Comparison of ENCODE assay signal across 1 cellular context in genomic region chr17:6483507-6483906, GRCh38.
TF ChIP-seq lines count a peak whose summit lies in the region.

No MANE protein-coding gene starts in this region.

TF ChIP-seq in H1, 55 proteins besides CTCF, POLR2A, EP300 and RAD21:
- TF ChIP-seq USF2 (IDR thresholded peaks at IDR 0.05; ENCODE audit: low read length) (no peak), ASH2L (IDR thresholded peaks at IDR 0.05; ENCODE audit: low read length) (no peak), TCF12 (IDR thresholded peaks at IDR 0.05; ENCODE audit: low read depth, low read length) (no peak), JUND (IDR thresholded peaks at IDR 0.05; ENCODE audit: low read length) (no peak), HDAC6 (IDR thresholded peaks at IDR 0.05; ENCODE audit: low read depth, low read length) (no peak), RNF2 (IDR thresholded peaks at IDR 0.05; ENCODE audit: borderline replicate concordance, low read depth, low read length, missing control alignments, poor library complexity, severe bottlenecking) (no peak), BRCA1 (IDR thresholded peaks at IDR 0.05; ENCODE audit: low read depth, low read length) (no peak), TBP (IDR thresholded peaks at IDR 0.05; ENCODE audit: low read depth, low read length) (no peak), SUZ12 (IDR thresholded peaks at IDR 0.05; ENCODE audit: low read length) (no peak), PHF8 (conservative IDR thresholded peaks at IDR 0.05; ENCODE audit: low read depth, low read length) (no peak), NANOG (IDR thresholded peaks at IDR 0.05; ENCODE audit: insufficient read depth, low read depth, low read length, poor library complexity, severe bottlenecking) (no peak), HDAC2 (IDR thresholded peaks at IDR 0.05; ENCODE audit: borderline replicate concordance in 1 of 2, low read depth in 2 of 2, low read length in 2 of 2) (no peak), CBX5 (IDR thresholded peaks at IDR 0.05; ENCODE audit: low read depth, low read length) (no peak), SIN3A (conservative IDR thresholded peaks at IDR 0.05 in 1 of 2, IDR thresholded peaks at IDR 0.05 in 1 of 2; ENCODE audit: low read depth in 1 of 2, low read length in 2 of 2) (no peak), KDM1A (IDR thresholded peaks at IDR 0.05; ENCODE audit: borderline replicate concordance, low read length) (no peak)
- TF ChIP-seq, protein P1, sequence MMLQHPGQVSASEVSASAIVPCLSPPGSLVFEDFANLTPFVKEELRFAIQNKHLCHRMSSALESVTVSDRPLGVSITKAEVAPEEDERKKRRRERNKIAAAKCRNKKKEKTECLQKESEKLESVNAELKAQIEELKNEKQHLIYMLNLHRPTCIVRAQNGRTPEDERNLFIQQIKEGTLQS (IDR thresholded peaks at IDR 0.05; ENCODE audit: insufficient read depth, low read depth, low read length) = no peak
